ENCODE assay signal across 10 cellular contexts in the genomic region with DNA sequence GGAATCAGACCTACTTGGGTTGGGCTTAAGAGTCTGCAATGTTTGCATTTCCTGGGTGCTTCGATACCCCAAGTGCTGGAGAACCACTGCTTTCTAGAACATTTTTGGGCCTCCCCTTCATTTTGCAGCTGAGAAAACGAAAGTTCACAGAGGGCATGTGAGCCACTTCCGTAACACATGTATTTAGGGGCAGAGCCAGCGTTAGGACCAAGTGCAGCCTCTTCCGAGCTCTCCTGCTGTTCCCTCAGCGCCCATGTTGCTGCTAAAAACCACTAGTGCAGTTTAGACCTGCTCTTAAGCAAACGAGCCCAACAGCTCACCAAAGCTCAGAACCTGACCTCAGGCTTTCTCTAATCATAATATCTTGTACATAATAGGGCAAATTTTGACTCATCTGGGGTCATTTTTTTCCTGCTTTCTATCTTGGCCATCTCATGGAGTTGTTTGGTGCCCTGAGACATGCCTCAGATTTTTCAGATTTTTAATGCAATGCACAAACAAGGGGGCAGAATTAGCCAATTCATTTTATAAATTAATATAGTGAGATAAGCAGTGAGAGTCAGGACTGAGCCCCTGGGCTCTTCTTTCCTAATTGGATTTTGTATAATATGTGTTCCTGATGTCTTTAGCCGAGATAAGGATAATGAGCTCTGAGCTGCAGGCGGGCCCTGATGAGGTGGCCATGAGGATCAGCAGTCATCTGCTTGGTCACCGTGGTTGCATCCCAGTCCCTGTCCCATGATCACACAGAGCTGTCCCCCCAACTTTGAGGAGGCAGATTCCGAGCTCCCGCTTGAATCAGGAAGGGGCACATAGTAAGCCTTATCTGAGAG. TPM values are rescaled to one million over a fixed set of nuclear protein-coding genes. Genes with fewer than 3 reads are reported as not detected.
DNase-seq lines count a peak whose midpoint lies in the region; ATAC-seq, FAIRE-seq and TF ChIP-seq lines count a peak whose summit lies in the region.
"Had no signal": no experiment of that assay in that cellular context is flagged by ENCODE, and none has a peak within 500 bp of the region (broad histone marks: within the 10 kb centered on the region; RNA-seq: fewer than 3 reads in every experiment).

No MANE protein-coding gene starts in this region.

- POLR2A ChIA-PET in Panc1 (lab: Charles Lee) (interaction anchor here (1.0 kb wide), 1 partner anchor 67 kb away, joined by 3 read pairs; no protein-coding TSS in a partner anchor), K562 (lab: Yijun Ruan, JAX) (interaction anchor here (0.6 to 1.8 kb wide), 7 partner anchors 9 to 229 kb away, joined by 3 to 11 read pairs (median 3); partner anchors contain the start of genes BAG3 and SEC23IP), PC-3 (lab: Charles Lee; ENCODE audit: unreplicated experiment) (no interaction called here)

- BruUV-seq in Panc1 (replicated peaks; lab: Mats Ljungman, UMichigan) (no TSS peak), K562 (replicated peaks; lab: Mats Ljungman, UMichigan) (no TSS peak), PC-3 (replicated peaks; lab: Mats Ljungman, UMichigan) (no TSS peak)

- no peak for TF ChIP-seq EP300 in K562 (IDR thresholded peaks at IDR 0.05; ENCODE audit: low read length)

- H3K36me3 ChIP-seq in Panc1 (ENCODE audit: control insufficient read depth, insufficient read depth, low read length): no peaks in the 10 kb centered on the region
- H3K36me3 ChIP-seq in K562 (ENCODE audit: control insufficient read depth, insufficient read depth, low read length): peaks cover 26% of the 10 kb centered on the region; the same call in 2 of the 3 replicates
- peaks cover 19% of the 10 kb centered on the region; the same call in 1 of the 2 replicates for H3K36me3 ChIP-seq in PC-3 (ENCODE audit: low read depth, low read length)

- intact Hi-C loops in Panc1 (cut with micrococcal nuclease; ENCODE audit: unreplicated experiment) (no loop called here), K562 (cut with micrococcal nuclease) (no loop called here), PC-3 (cut with micrococcal nuclease) (no loop called here)

- 27% methylated on average over 11 of the region's 12 CpGs for WGBS in K562 (ENCODE audit: insufficient coverage, low coverage, missing lambda C conversion rate)

- peak; percentile 35 for FAIRE-seq in K562 (lab: Jason Lieb, UNC)
- no peak for FAIRE-seq in GM12891 (lab: Jason Lieb, UNC)

- in situ Hi-C loops in Panc1 (cut with HindIII; ENCODE audit: low pct_unique_long_range_greater_than_20kb, low sequenced_read_pairs) (no loop called here), K562 (cut with MboI) (no loop called here)

- H3K4me3 ChIP-seq in GM12865 (ENCODE audit: low read depth, low read length): no peak overlapping the region
- peak overlapping the region; percentile 14 to 46 for H3K4me3 ChIP-seq in Panc1 (ENCODE audit: low read depth in 2 of 2, low read length in 2 of 2)
- no peak overlapping the region for H3K4me3 ChIP-seq in K562
- H3K4me3 ChIP-seq in PC-3 (ENCODE audit: low read length): no peak overlapping the region

- TF ChIP-seq CTCF in GM12865 (IDR thresholded peaks at IDR 0.05; ENCODE audit: insufficient read depth, low read depth, low read length, missing control alignments) (no peak), Panc1 (IDR thresholded peaks at IDR 0.05) (no peak), K562 (IDR thresholded peaks at IDR 0.05 in 2 of 3, conservative IDR thresholded peaks at IDR 0.05 in 1 of 3; ENCODE audit: insufficient read depth in 2 of 3, low read depth in 1 of 3, low read length in 3 of 3) (no peak), osteocyte (IDR thresholded peaks at IDR 0.05) (no peak), PC-3 (conservative IDR thresholded peaks at IDR 0.05; ENCODE audit: low read depth, low read length) (no peak)

- H3K4me3 Mint-ChIP-seq in osteocyte (ENCODE audit: unreplicated experiment): no peak overlapping the region

- H3K9me1 ChIP-seq in K562 (ENCODE audit: control insufficient read depth, insufficient read depth, low read length): peaks cover 8% of the 10 kb centered on the region

- TF ChIP-seq POLR2A in K562 (conservative IDR thresholded peaks at IDR 0.05): no peak
- no peak for TF ChIP-seq POLR2A in GM12891 (IDR thresholded peaks at IDR 0.05; ENCODE audit: low read depth, low read length)

- H3K4me2 ChIP-seq in K562 (ENCODE audit: insufficient read depth, low read length): peak overlapping the region; percentile 42; the same call in 1 of the 2 replicates
- no peak overlapping the region for H3K4me2 ChIP-seq in PC-3 (ENCODE audit: low read length)

- H3K9me2 ChIP-seq in PC-3 (replicated peaks; ENCODE audit: low read length): no peaks in the 10 kb centered on the region

- no peaks in the 10 kb centered on the region for H3K9me3 Mint-ChIP-seq in osteocyte (ENCODE audit: unreplicated experiment)

- H3K27ac ChIP-seq in Panc1 (ENCODE audit: low read length) (peak overlapping the region; percentile 99), K562 (ENCODE audit: extremely low read depth, low read depth, low read length) (peak overlapping the region; percentile 21; the same call in 1 of the 3 replicates), PC-3 (ENCODE audit: low read length) (no peak overlapping the region)
- H3K27ac ChIP-seq: foreskin keratinocyte, VCaP had no signal

- H3K4me1 Mint-ChIP-seq in osteocyte (ENCODE audit: unreplicated experiment): peaks cover 81% of the 10 kb centered on the region

- no peaks in the 10 kb centered on the region for H3F3A ChIP-seq in PC-3 (ENCODE audit: low read length, unreplicated experiment)

- CTCF ChIA-PET in Panc1 (lab: Charles Lee) (interaction anchor here (1.5 kb wide), 1 partner anchor 23 kb away, joined by 3 read pairs; no protein-coding TSS in a partner anchor), K562 (lab: Yijun Ruan, JAX; ENCODE audit: low intra/inter-chr PET ratio) (no interaction called here), PC-3 (lab: Charles Lee) (no interaction called here)

- H3K4me1 ChIP-seq in Panc1 (ENCODE audit: control insufficient read depth, insufficient read depth, low read length): peaks cover 94% of the 10 kb centered on the region
- H3K4me1 ChIP-seq in K562 (replicated peaks in 1 of 2; ENCODE audit: control insufficient read depth in 2 of 2, insufficient read depth in 2 of 2, low read length in 2 of 2): peaks cover 21 to 32% of the 10 kb centered on the region in 2 experiments; a peak in 4 of 5 replicates
- peaks cover 46% of the 10 kb centered on the region for H3K4me1 ChIP-seq in PC-3 (ENCODE audit: insufficient read depth, low read length)

- H3K27ac Mint-ChIP-seq in osteocyte (ENCODE audit: unreplicated experiment): peak overlapping the region; percentile 45

- H4K20me1 ChIP-seq in K562 (replicated peaks; ENCODE audit: control insufficient read depth, insufficient read depth, low read length) (peaks cover 29% of the 10 kb centered on the region), PC-3 (ENCODE audit: low read length) (peaks cover 18% of the 10 kb centered on the region)

- H3K27me3 ChIP-seq in Panc1 (ENCODE audit: control insufficient read depth, insufficient read depth, low read length) (no peaks in the 10 kb centered on the region), K562 (ENCODE audit: control insufficient read depth in 2 of 2, insufficient read depth in 2 of 2, low read length in 2 of 2) (no peaks in the 10 kb centered on the region), PC-3 (ENCODE audit: low read length) (no peaks in the 10 kb centered on the region)
- H3K27me3 ChIP-seq: foreskin keratinocyte had no signal

- no peaks in the 10 kb centered on the region for H3K27me3 Mint-ChIP-seq in osteocyte (ENCODE audit: unreplicated experiment)

- peaks cover 88% of the 10 kb centered on the region for H3K79me2 ChIP-seq in K562 (ENCODE audit: control insufficient read depth, insufficient read depth, low read length)
- H3K79me2 ChIP-seq in PC-3 (ENCODE audit: low read length): peaks cover 93% of the 10 kb centered on the region

- H2AFZ ChIP-seq in K562 (ENCODE audit: low read depth, low read length): no peak overlapping the region
- H2AFZ ChIP-seq in PC-3 (ENCODE audit: low read length): no peak overlapping the region

- H3K9ac ChIP-seq in K562 (ENCODE audit: insufficient read depth in 1 of 2, low read depth in 2 of 2, low read length in 2 of 2): peak overlapping the region in 1 of 2 experiments; percentile 65; a peak in 1 of 4 replicates
- H3K9ac ChIP-seq in PC-3 (ENCODE audit: low read length): no peak overlapping the region

- DNase-seq in GM12865 (ENCODE audit: low read depth) (peak; percentile 86), Panc1 (ENCODE audit: low read depth, low spot score) (no peak), K562 (ENCODE audit: extremely low read depth in 1 of 4, low spot score in 3 of 4) (peak in 2 of 4 experiments; percentile 38 to 41), osteocyte (ENCODE audit: extremely low spot score, unreplicated experiment) (no peak), AG20443 (ENCODE audit: low spot score) (no peak), NCI-H187 treated with DMSO at 0.1 percent for 48 hours (lab: John Stamatoyannopoulos, UW) (no peak), GM12891 (ENCODE audit: insufficient read length, low spot score) (no peak), PC-3 (no peak)
- DNase-seq: foreskin keratinocyte had no signal

- H3K9me3 ChIP-seq in Panc1 (ENCODE audit: control insufficient read depth, insufficient read depth, low read depth, low read length) (no peaks in the 10 kb centered on the region), K562 (replicated peaks; ENCODE audit: control insufficient read depth, insufficient read depth, low read depth, low read length) (no peaks in the 10 kb centered on the region), PC-3 (ENCODE audit: low read length) (no peaks in the 10 kb centered on the region)

- ATAC-seq in Panc1 (peak; percentile 50), K562 (peak; percentile 50), PC-3 (no peak)
- ATAC-seq: foreskin keratinocyte had no signal

- peaks cover 2% of the 10 kb centered on the region for H3K36me3 Mint-ChIP-seq in osteocyte (ENCODE audit: unreplicated experiment)

- TF ChIP-seq RAD21 in K562 (CRISPR knock-in tag; conservative IDR thresholded peaks at IDR 0.05 in 1 of 2, IDR thresholded peaks at IDR 0.05 in 1 of 2): no peak

RNA-seq across cellular contexts. Expression of gene BAG3, which starts 12.9 kb away (rescaled TPM):
- total RNA-seq in Panc1 (2021; ENCODE audit: unreplicated experiment) (131 TPM), K562 (2014; rRNA removed) (9.7 and 14.2 TPM in 2 replicates), K562 (2014; rRNA removed; fragmentation: Illumina TruSeq; extraction: Trizol) (5.3 and 5.7 TPM in 2 replicates), K562 (2015; rRNA removed; fragmentation: Illumina TruSeq; extraction: Trizol) (7.2 and 9.2 TPM in 2 replicates), K562 (2021) (27.4 and 28.7 TPM in 2 replicates), osteocyte (40.1 and 41.0 TPM in 2 replicates), PC-3 (2014; rRNA removed) (47.1 and 47.6 TPM in 2 replicates)
- 204 TPM for polyA plus RNA-seq in Panc1 (2012; ENCODE audit: insufficient read length)
- total RNA-seq in K562 (2011; cell fraction: chromatin; rRNA removed; ENCODE audit: low replicate concordance): 6.2 and 7.7 TPM in 2 replicates
- 5.0 and 5.5 TPM in 2 replicates for total RNA-seq in K562 (2011; cell fraction: nucleolus; rRNA removed)
- total RNA-seq in K562 (2011; cell fraction: nucleoplasm; rRNA removed): 4.7 and 5.1 TPM in 2 replicates
- polyA plus RNA-seq in K562 (2011; rRNA removed) (2.6 and 4.7 TPM in 2 replicates), K562 (2014; fragmentation: Illumina TruSeq; extraction: Trizol) (24.7 and 24.8 TPM in 2 replicates), K562 (2014; fragmentation: Nextera tagmentation; extraction: Ambion mirVana) (1 to 10 TPM; 3.9 to 4.1 TPM), K562 (2014; rRNA removed) (13.1 and 15.3 TPM in 2 replicates)
- 3.8 and 6.1 TPM in 2 replicates for polyA plus RNA-seq in K562 (2011; cell fraction: cytosol; rRNA removed)
- 3.3 and 7.4 TPM in 2 replicates for polyA plus RNA-seq in K562 (2011; cell fraction: nucleus; rRNA removed)
- polyA plus RNA-seq in K562 (2012): 27.9 and 31.0 TPM in 2 replicates
- polyA minus RNA-seq in K562 (2011; rRNA and poly(A)+ RNA removed): 2.8 and 3.2 TPM in 2 replicates
- 9.2 and 11.0 TPM in 2 replicates for polyA minus RNA-seq in K562 (2011; cell fraction: cytosol; rRNA and poly(A)+ RNA removed)
- 3.1 and 3.9 TPM in 2 replicates for polyA minus RNA-seq in K562 (2011; cell fraction: nucleus; rRNA and poly(A)+ RNA removed)
- 3.5 TPM for polyA plus RNA-seq in GM12891 (2012; ENCODE audit: low read depth, missing spikeins)

Comparison
In these comparisons a context has a peak if more than half of its experiments do, and no peak if none do; other contexts are left out.
1. H3K4me3 ChIP-seq: peak in Panc1 (2 of 2); none in GM12865 (single experiment), K562 (single experiment) and PC-3 (single experiment).